ENCODE assay signal across 10 cellular contexts in genomic region chr21:28636988-28637691, GRCh38.
DNase-seq lines count a peak whose midpoint lies in the region; ATAC-seq and TF ChIP-seq lines count a peak whose summit lies in the region.
"Had no signal": no experiment of that assay in that cellular context is flagged by ENCODE, and none has a peak within 500 bp of the region (broad histone marks: within the 10 kb centered on the region; RNA-seq: fewer than 3 reads in every experiment).

No MANE protein-coding gene starts in this region.

- CTCF ChIA-PET in IMR-90 (lab: Yijun Ruan, JAX): interaction anchor here (0.9 kb wide), 1 partner anchor 24 kb away, joined by 5 read pairs; no protein-coding TSS in a partner anchor

- TF ChIP-seq CTCF in IMR-90 (conservative IDR thresholded peaks at IDR 0.05; ENCODE audit: low read depth, low read length) (no peak), left lung (IDR thresholded peaks at IDR 0.05) (no peak), transverse colon (IDR thresholded peaks at IDR 0.05) (no peak)

- TF ChIP-seq RAD21 in IMR-90 (IDR thresholded peaks at IDR 0.05; ENCODE audit: low read length): no peak

- H2AFZ ChIP-seq in IMR-90 (replicated peaks; ENCODE audit: low read length, poor library complexity): no peak overlapping the region

- no peaks in the 10 kb centered on the region for H4K20me1 ChIP-seq in IMR-90 (ENCODE audit: insufficient read depth, low read length)

- no TSS peak for BruUV-seq in IMR-90 (replicated peaks; lab: Mats Ljungman, UMichigan)

- peaks cover 0 to 12% (median 9%) of the 10 kb centered on the region in 4 donors for H3K4me1 Mint-ChIP-seq in CD4-positive, CD25-positive, alpha-beta regulatory T cell

- peak in 1 of 3 donors; percentile 85 for DNase-seq in CD4-positive, CD25-positive, alpha-beta regulatory T cell
- peak; percentile 94 for DNase-seq in IMR-90
- peak; percentile 96 for DNase-seq in amniotic epithelial cell (ENCODE audit: low read depth)
- DNase-seq in left lung: no peak
- DNase-seq in globus pallidus (ENCODE audit: low spot score): no peak
- DNase-seq in left cardiac atrium: no peak
- no peak for DNase-seq in transverse colon
- DNase-seq: mesendoderm had no signal

- peak overlapping the region; percentile 91 for H2BK5ac ChIP-seq in IMR-90 (ENCODE audit: low read depth, low read length, poor library complexity, severe bottlenecking)

- H2BK20ac ChIP-seq in IMR-90 (ENCODE audit: low read depth, low read length): peak overlapping the region; percentile 91

- H3K4me2 ChIP-seq in IMR-90 (ENCODE audit: low read depth, low read length): peak overlapping the region; percentile 21; the same call in 1 of the 2 replicates

- peak overlapping the region; percentile 96 for H3K18ac ChIP-seq in IMR-90 (ENCODE audit: low read depth, low read length)

- TF ChIP-seq POLR2A in IMR-90 (IDR thresholded peaks at IDR 0.05; ENCODE audit: low read depth, low read length) (no peak), transverse colon (IDR thresholded peaks at IDR 0.05) (no peak)

- POLR2A ChIA-PET in IMR-90 (lab: Charles Lee; ENCODE audit: unreplicated experiment): no interaction called here

- peaks cover 2% of the 10 kb centered on the region for H3K36me3 ChIP-seq in CD4-positive, CD25-positive, alpha-beta regulatory T cell (ENCODE audit: control insufficient read depth, insufficient read depth, low read length)
- no peaks in the 10 kb centered on the region; the same call in 1 of the 2 replicates for H3K36me3 ChIP-seq in IMR-90 (ENCODE audit: control insufficient read depth, insufficient read depth, low read length)
- no peaks in the 10 kb centered on the region for H3K36me3 ChIP-seq in left lung
- H3K36me3 ChIP-seq in transverse colon: no peaks in the 10 kb centered on the region

- peak overlapping the region; percentile 98 for H4K91ac ChIP-seq in IMR-90 (ENCODE audit: insufficient read depth, low read depth, low read length)

- peaks cover 16% of the 10 kb centered on the region for H3K36me3 Mint-ChIP-seq in CD4-positive, CD25-positive, alpha-beta regulatory T cell

- H2BK120ac ChIP-seq in IMR-90 (ENCODE audit: low read depth, low read length): peak overlapping the region; percentile 97

- peak overlapping the region; percentile 80 for H3K14ac ChIP-seq in IMR-90 (replicated peaks; ENCODE audit: low read depth, low read length)

- ATAC-seq in CD4-positive, CD25-positive, alpha-beta regulatory T cell (ENCODE audit: low read depth in 2 of 2): peak; percentile 58 to 71
- ATAC-seq in IMR-90 (ENCODE audit: low read depth): peak; percentile 79
- ATAC-seq in left lung: peak; percentile 33
- ATAC-seq in GM18909 (IDR thresholded peaks at IDR 0.05; ENCODE audit: poor library complexity, unreplicated experiment): no peak
- ATAC-seq in left cardiac atrium: no peak
- ATAC-seq: WTC11 had no signal

- TF ChIP-seq EP300 in transverse colon (IDR thresholded peaks at IDR 0.05; ENCODE audit: low read depth): no peak

- H4K5ac ChIP-seq in IMR-90 (ENCODE audit: low read depth, low read length): peak overlapping the region; percentile 88

- H3K9me3 ChIP-seq in CD4-positive, CD25-positive, alpha-beta regulatory T cell (ENCODE audit: control insufficient read depth in 2 of 2, low read length in 2 of 2): no peaks in the 10 kb centered on the region
- H3K9me3 ChIP-seq in IMR-90 (ENCODE audit: control insufficient read depth, insufficient read depth, low read length) (no peaks in the 10 kb centered on the region), left lung (no peaks in the 10 kb centered on the region), transverse colon (no peaks in the 10 kb centered on the region)

- peak overlapping the region; percentile 86 for H3K4ac ChIP-seq in IMR-90 (ENCODE audit: low read depth, low read length)

- peaks cover 0 to 3% (median 0%) of the 10 kb centered on the region in 7 donors for H3K9me3 Mint-ChIP-seq in CD4-positive, CD25-positive, alpha-beta regulatory T cell

- peaks cover 5% of the 10 kb centered on the region for H3K9me1 ChIP-seq in IMR-90 (ENCODE audit: insufficient read depth, low read length)

- in situ Hi-C loops in IMR-90 (cut with MboI; ENCODE audit: low sequenced_read_pairs): no loop called here
- in situ Hi-C loops in transverse colon (cut with MboI; ENCODE audit: low pct_ligation_motif_present in 1 of 4, low pct_unique_long_range_greater_than_20kb in 1 of 4, low sequenced_read_pairs in 3 of 4): no loop called here

- H2AK5ac ChIP-seq in IMR-90 (ENCODE audit: low read depth, low read length): peak overlapping the region; percentile 86

- intact Hi-C loops in IMR-90 (cut with micrococcal nuclease) (loop anchor here (10.0 kb wide), 2 partner anchors 92 to 1792 kb away; partner anchors contain the start of gene ADAMTS1), left lung (cut with DNase I) (no loop called here), left cardiac atrium (cut with DNase I) (loop anchor here in 1 of 2 donors (10.0 kb wide), 1 partner anchor 108 kb away; no protein-coding TSS in a partner anchor), transverse colon (cut with DNase I; ENCODE audit: low total_unique reads) (no loop called here)

- WGBS in IMR-90 (ENCODE audit: extremely low coverage in 2 of 2, insufficient read length in 1 of 2), 2 experiments: no CpG with 5 or more reads among the region's 5 CpGs
- 76 to 81% methylated on average over 5 of the region's 5 CpGs for WGBS in transverse colon (ENCODE audit: low coverage in 1 of 2), 2 donors

- H3K4me3 Mint-ChIP-seq in CD4-positive, CD25-positive, alpha-beta regulatory T cell: no peak overlapping the region
- H3K4me3 Mint-ChIP-seq: WTC11 had no signal

- no peak overlapping the region for H3K27ac Mint-ChIP-seq in CD4-positive, CD25-positive, alpha-beta regulatory T cell
- H3K27ac Mint-ChIP-seq: WTC11 had no signal

- H3K56ac ChIP-seq in IMR-90 (ENCODE audit: extremely low read depth, insufficient read depth, low read length): peak overlapping the region; percentile 70

- H2AK9ac ChIP-seq in IMR-90 (replicated peaks; ENCODE audit: low read depth, low read length, poor library complexity): no peak overlapping the region

- H4K8ac ChIP-seq in IMR-90 (ENCODE audit: low read depth in 2 of 2, low read length in 2 of 2): peak overlapping the region; percentile 93 to 100

- dilution Hi-C loops in IMR-90 (cut with HindIII; ENCODE audit: low sequenced_read_pairs, unreplicated experiment): no loop called here

- peak overlapping the region; percentile 73 for H3K23ac ChIP-seq in IMR-90 (ENCODE audit: low read depth, low read length)

- no peak overlapping the region for H3K27ac ChIP-seq in CD4-positive, CD25-positive, alpha-beta regulatory T cell (ENCODE audit: insufficient read depth, low read length, poor library complexity, severe bottlenecking)
- H3K27ac ChIP-seq in IMR-90 (ENCODE audit: insufficient read depth, low read length) (peak overlapping the region; percentile 81), left lung (no peak overlapping the region), transverse colon (no peak overlapping the region)

- H2BK15ac ChIP-seq in IMR-90 (ENCODE audit: low read depth, low read length): peak overlapping the region; percentile 96

- no peaks in the 10 kb centered on the region for H3K27me3 Mint-ChIP-seq in CD4-positive, CD25-positive, alpha-beta regulatory T cell

- H3K79me1 ChIP-seq in IMR-90 (ENCODE audit: low read depth in 1 of 2, low read length in 2 of 2): no peaks in the 10 kb centered on the region

- H3K27me3 ChIP-seq in CD4-positive, CD25-positive, alpha-beta regulatory T cell (ENCODE audit: control insufficient read depth, insufficient read depth, low read length): no peaks in the 10 kb centered on the region
- H3K27me3 ChIP-seq in IMR-90 (ENCODE audit: control insufficient read depth, insufficient read depth, low read length) (no peaks in the 10 kb centered on the region), left lung (no peaks in the 10 kb centered on the region), transverse colon (no peaks in the 10 kb centered on the region)

- H3K4me1 ChIP-seq in CD4-positive, CD25-positive, alpha-beta regulatory T cell (ENCODE audit: control insufficient read depth, insufficient read depth, low read length, poor library complexity, severe bottlenecking): no peaks in the 10 kb centered on the region
- H3K4me1 ChIP-seq in IMR-90 (ENCODE audit: control insufficient read depth, insufficient read depth, low read length) (peaks cover 24% of the 10 kb centered on the region), left lung (no peaks in the 10 kb centered on the region), transverse colon (peaks cover 0 to 6% (median 0%) of the 10 kb centered on the region in 4 donors)

- H3K9ac ChIP-seq in IMR-90 (ENCODE audit: low read depth, low read length): 0 out of 2 replicates have a peak overlapping the region, but pooled peaks have one; percentile 57

- H3K4me3 ChIP-seq in CD4-positive, CD25-positive, alpha-beta regulatory T cell (ENCODE audit: low read depth, low read length): no peak overlapping the region
- H3K4me3 ChIP-seq in IMR-90 (ENCODE audit: insufficient read depth, low read depth, low read length): no peak overlapping the region
- no peak overlapping the region for H3K4me3 ChIP-seq in left lung
- no peak overlapping the region for H3K4me3 ChIP-seq in transverse colon

TF ChIP-seq in IMR-90, 13 proteins besides CTCF, POLR2A, EP300 and RAD21:
- TF ChIP-seq CHD1 (IDR thresholded peaks at IDR 0.05; ENCODE audit: low read depth, low read length): no peak
- TF ChIP-seq FOS (IDR thresholded peaks at IDR 0.05; ENCODE audit: low read depth, low read length): 0 out of 2 replicates have a peak, but pooled peaks have one; percentile 25
- TF ChIP-seq MAFK (IDR thresholded peaks at IDR 0.05; ENCODE audit: low read depth, low read length): peak; percentile 38; the same call in 1 of the 2 replicates
- peak; percentile 86 for TF ChIP-seq NFE2L2 (IDR thresholded peaks at IDR 0.05; ENCODE audit: low read depth, low read length)
TF ChIP-seq in IMR-90: peak in this region for 3.

Comparison
In these comparisons a context has a peak if more than half of its experiments do, and no peak if none do; other contexts are left out.
1. ATAC-seq: peak in CD4-positive, CD25-positive, alpha-beta regulatory T cell (2 of 2), IMR-90 (single experiment) and left lung (single experiment); none in GM18909 (single experiment) and left cardiac atrium (0 of 2).
2. DNase-seq: peak in IMR-90 (single experiment) and amniotic epithelial cell (single experiment); none in left lung (0 of 2), globus pallidus (single experiment), left cardiac atrium (single experiment) and transverse colon (single experiment).